Comparison of ENCODE assay signal across 1 cellular context in genomic region chr6:71125216-71125615, GRCh38.
TF ChIP-seq lines count a peak whose summit lies in the region.

No MANE protein-coding gene starts in this region.

TF ChIP-seq in GM23338, 12 proteins besides CTCF, POLR2A, EP300 and RAD21 (continued from another document):
- TF ChIP-seq NANOG (IDR thresholded peaks at IDR 0.05; ENCODE audit: borderline replicate concordance): no peak
- TF ChIP-seq ZNF462 (CRISPR knock-in tag; IDR thresholded peaks at IDR 0.05): no peak
- no peak for TF ChIP-seq STAT1 (IDR thresholded peaks at IDR 0.05; ENCODE audit: unreplicated experiment)
- TF ChIP-seq EZH2phosphoT487 (IDR thresholded peaks at IDR 0.05; ENCODE audit: unreplicated experiment): no peak
- TF ChIP-seq, protein P1, sequence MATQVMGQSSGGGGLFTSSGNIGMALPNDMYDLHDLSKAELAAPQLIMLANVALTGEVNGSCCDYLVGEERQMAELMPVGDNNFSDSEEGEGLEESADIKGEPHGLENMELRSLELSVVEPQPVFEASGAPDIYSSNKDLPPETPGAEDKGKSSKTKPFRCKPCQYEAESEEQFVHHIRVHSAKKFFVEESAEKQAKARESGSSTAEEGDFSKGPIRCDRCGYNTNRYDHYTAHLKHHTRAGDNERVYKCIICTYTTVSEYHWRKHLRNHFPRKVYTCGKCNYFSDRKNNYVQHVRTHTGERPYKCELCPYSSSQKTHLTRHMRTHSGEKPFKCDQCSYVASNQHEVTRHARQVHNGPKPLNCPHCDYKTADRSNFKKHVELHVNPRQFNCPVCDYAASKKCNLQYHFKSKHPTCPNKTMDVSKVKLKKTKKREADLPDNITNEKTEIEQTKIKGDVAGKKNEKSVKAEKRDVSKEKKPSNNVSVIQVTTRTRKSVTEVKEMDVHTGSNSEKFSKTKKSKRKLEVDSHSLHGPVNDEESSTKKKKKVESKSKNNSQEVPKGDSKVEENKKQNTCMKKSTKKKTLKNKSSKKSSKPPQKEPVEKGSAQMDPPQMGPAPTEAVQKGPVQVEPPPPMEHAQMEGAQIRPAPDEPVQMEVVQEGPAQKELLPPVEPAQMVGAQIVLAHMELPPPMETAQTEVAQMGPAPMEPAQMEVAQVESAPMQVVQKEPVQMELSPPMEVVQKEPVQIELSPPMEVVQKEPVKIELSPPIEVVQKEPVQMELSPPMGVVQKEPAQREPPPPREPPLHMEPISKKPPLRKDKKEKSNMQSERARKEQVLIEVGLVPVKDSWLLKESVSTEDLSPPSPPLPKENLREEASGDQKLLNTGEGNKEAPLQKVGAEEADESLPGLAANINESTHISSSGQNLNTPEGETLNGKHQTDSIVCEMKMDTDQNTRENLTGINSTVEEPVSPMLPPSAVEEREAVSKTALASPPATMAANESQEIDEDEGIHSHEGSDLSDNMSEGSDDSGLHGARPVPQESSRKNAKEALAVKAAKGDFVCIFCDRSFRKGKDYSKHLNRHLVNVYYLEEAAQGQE (IDR thresholded peaks at IDR 0.05; ENCODE audit: unreplicated experiment): no peak
